In the genomic region with DNA sequence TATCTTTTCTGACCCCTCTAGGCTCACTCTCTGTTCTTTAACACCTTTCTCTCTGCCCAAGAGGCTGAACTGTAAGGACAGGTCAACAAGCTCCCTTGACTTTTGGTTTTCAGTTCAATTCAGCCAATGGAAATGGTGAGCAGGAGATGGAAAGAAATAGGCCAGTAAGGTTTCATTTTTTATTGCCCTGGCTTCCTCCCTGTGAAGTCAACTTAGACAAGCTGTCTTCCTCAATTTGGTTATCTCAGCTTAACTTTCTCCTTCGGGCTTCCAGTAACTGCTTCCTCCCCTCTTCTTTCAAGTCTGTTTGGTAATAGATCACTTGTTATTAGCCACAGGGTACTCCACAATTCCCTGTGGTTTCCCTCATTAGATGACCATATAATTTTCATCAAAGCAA, we compare ENCODE assay signal across 15 cellular contexts.
A peak's percentile ranks its signal among the peaks of the same experiment; 100 is the strongest.
DNase-seq lines count a peak whose midpoint lies in the region; ATAC-seq lines count a peak whose summit lies in the region.
"Had no signal": no experiment of that assay in that cellular context is flagged by ENCODE, and none has a peak within 500 bp of the region (broad histone marks: within the 10 kb centered on the region; RNA-seq: fewer than 3 reads in every experiment).

No MANE protein-coding gene starts in this region.

- H3K4me1 Mint-ChIP-seq in stimulated activated memory B cell treated with anti-CD40 and anti-IgM and Interleukin-4, amounts not matched to agents 10 μg/mL and 1 μg/mL and 100 μg/mL, for 72 hours: peaks cover 7% of the 10 kb centered on the region

- peak; percentile 56 for ATAC-seq in HG03342 (IDR thresholded peaks at IDR 0.05; ENCODE audit: unreplicated experiment)
- ATAC-seq in stimulated activated memory B cell treated with anti-CD40 and anti-IgM and Interleukin-4, amounts not matched to agents 10 μg/mL and 1 μg/mL and 100 μg/mL, for 72 hours: no peak
- ATAC-seq: gastroesophageal sphincter had no signal

- DNase-seq in SKM-1 treated with dmso at 0.1 percent for 144 hours (lab: John Stamatoyannopoulos, UW; ENCODE audit: unreplicated experiment) (peak; percentile 21), SKM-1 (lab: John Stamatoyannopoulos, UW; ENCODE audit: unreplicated experiment) (no peak), OCI-M1 (lab: John Stamatoyannopoulos, UW) (peak; percentile 94), T-helper 9 cell (no peak), ACHN (no peak), hepatic stellate cell (ENCODE audit: low spot score) (no peak)
- DNase-seq: activated CD4-positive, CD25-positive, alpha-beta regulatory T cell treated with anti-CD3 and anti-CD28 coated beads, Interleukin-2, amount 50 U/mL, for 72 hours; EL; NCI-H1105 treated with DMSO at 0.1 percent for 48 hours; PC-9; spleen; stimulated activated naive CD4-positive, alpha-beta T cell treated with Interleukin-2 at 50 U/mL for 16 hours had no signal

- H3K27me3 Mint-ChIP-seq in stimulated activated memory B cell treated with anti-CD40 and anti-IgM and Interleukin-4, amounts not matched to agents 10 μg/mL and 1 μg/mL and 100 μg/mL, for 72 hours: peaks cover 11% of the 10 kb centered on the region

- no peaks in the 10 kb centered on the region for H3K36me3 Mint-ChIP-seq in stimulated activated memory B cell treated with anti-CD40 and anti-IgM and Interleukin-4, amounts not matched to agents 10 μg/mL and 1 μg/mL and 100 μg/mL, for 72 hours

- H3K9me3 Mint-ChIP-seq in stimulated activated memory B cell treated with anti-CD40 and anti-IgM and Interleukin-4, amounts not matched to agents 10 μg/mL and 1 μg/mL and 100 μg/mL, for 72 hours: no peaks in the 10 kb centered on the region

- in situ Hi-C loops in ACHN (cut with HindIII; ENCODE audit: low pct_ligation_motif_present, low pct_unique_long_range_greater_than_20kb, low sequenced_read_pairs): no loop called here

- H3K27ac Mint-ChIP-seq in stimulated activated memory B cell treated with anti-CD40 and anti-IgM and Interleukin-4, amounts not matched to agents 10 μg/mL and 1 μg/mL and 100 μg/mL, for 72 hours: peak overlapping the region; percentile 17

- no peak overlapping the region for H3K4me3 Mint-ChIP-seq in stimulated activated memory B cell treated with anti-CD40 and anti-IgM and Interleukin-4, amounts not matched to agents 10 μg/mL and 1 μg/mL and 100 μg/mL, for 72 hours

Comparison
In these comparisons a context has a peak if more than half of its experiments do, and no peak if none do; other contexts are left out.
1. DNase-seq: peak in SKM-1 treated with dmso at 0.1 percent for 144 hours (single experiment) and OCI-M1 (single experiment); none in SKM-1 (single experiment), T-helper 9 cell (single experiment), ACHN (single experiment) and hepatic stellate cell (single experiment).